8 cellular contexts compared by ENCODE assay signal in the genomic region with DNA sequence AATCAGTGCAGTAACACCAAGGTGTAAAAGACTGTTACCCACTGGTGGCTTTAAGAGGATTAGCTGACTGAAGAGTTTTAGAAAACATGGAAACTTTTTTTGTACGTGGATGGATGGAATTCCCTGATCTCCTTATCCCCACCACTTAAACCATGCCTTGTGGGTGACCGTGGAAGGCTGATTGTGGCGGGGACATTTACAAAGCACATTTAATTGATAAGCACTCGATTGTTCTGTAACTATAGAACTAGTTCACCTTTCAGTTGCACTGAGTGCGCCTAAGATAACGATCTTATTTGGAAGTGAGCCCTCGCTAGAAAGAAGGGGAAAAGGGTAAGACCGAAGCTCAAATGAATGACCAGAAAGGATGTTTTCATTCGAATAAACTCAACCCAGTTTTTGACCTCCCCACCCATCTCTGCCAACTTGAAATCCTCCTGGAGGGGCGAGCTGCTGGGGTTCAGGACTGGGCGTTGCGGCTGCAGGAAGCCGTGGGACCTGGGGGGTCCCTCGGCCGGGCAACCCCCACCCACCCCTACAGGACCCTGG. TPM values are rescaled to one million over a fixed set of nuclear protein-coding genes. Genes with fewer than 3 reads are reported as not detected.
DNase-seq lines count a peak whose midpoint lies in the region; ATAC-seq and TF ChIP-seq lines count a peak whose summit lies in the region.

No MANE protein-coding gene starts in this region.

- H3K27ac Mint-ChIP-seq in activated naive CD4-positive, alpha-beta T cell treated with anti-CD3 and anti-CD28 coated beads, Interleukin-2, amount 50 U/mL, for 72 hours, result peak overlapping the region; percentile 84 to 94
- peak overlapping the region; percentile 91 for H3K27ac Mint-ChIP-seq in stimulated activated memory B cell treated with anti-CD40 and anti-IgM and Interleukin-4, amounts not matched to agents 10 μg/mL and 1 μg/mL and 100 μg/mL, for 72 hours

- no peaks in the 10 kb centered on the region for H3K9me3 ChIP-seq in DOHH2 (ENCODE audit: control insufficient read depth, insufficient read depth, low read length)
- no peaks in the 10 kb centered on the region for H3K9me3 ChIP-seq in iPS-18c (ENCODE audit: control insufficient read depth, insufficient read depth, low read length)

- no peak for DNase-seq in activated naive CD4-positive, alpha-beta T cell treated with anti-CD3 and anti-CD28 coated beads, Interleukin-2, amount 50 U/mL, for 72 hours (ENCODE audit: low spot score in 2 of 2)
- no peak for DNase-seq in C1 segment of cervical spinal cord (lab: John Stamatoyannopoulos, UW)

- H3K36me3 ChIP-seq in DOHH2 (ENCODE audit: control insufficient read depth, low read length), result peaks cover 31% of the 10 kb centered on the region

- H3K27ac ChIP-seq in DOHH2 (ENCODE audit: low read depth, low read length), result peak overlapping the region; percentile 89

- H3K4me2 ChIP-seq in DOHH2 (ENCODE audit: low read length), result peak overlapping the region; percentile 78

- H3K27me3 Mint-ChIP-seq in stimulated activated memory B cell treated with anti-CD40 and anti-IgM and Interleukin-4, amounts not matched to agents 10 μg/mL and 1 μg/mL and 100 μg/mL, for 72 hours, result no peaks in the 10 kb centered on the region

- peak overlapping the region; percentile 85 for H3K4me3 Mint-ChIP-seq in stimulated activated memory B cell treated with anti-CD40 and anti-IgM and Interleukin-4, amounts not matched to agents 10 μg/mL and 1 μg/mL and 100 μg/mL, for 72 hours

- TF ChIP-seq RAD21 in Ishikawa (IDR thresholded peaks at IDR 0.05; ENCODE audit: low read depth), result no peak

- ATAC-seq in activated naive CD4-positive, alpha-beta T cell treated with anti-CD3 and anti-CD28 coated beads, Interleukin-2, amount 50 U/mL, for 72 hours, result peak; percentile 0 to 8
- no peak for ATAC-seq in stimulated activated memory B cell treated with anti-CD40 and anti-IgM and Interleukin-4, amounts not matched to agents 10 μg/mL and 1 μg/mL and 100 μg/mL, for 72 hours
- no peak for ATAC-seq in GM21717 (IDR thresholded peaks at IDR 0.05; ENCODE audit: unreplicated experiment)
- no peak for ATAC-seq in GM19455 (IDR thresholded peaks at IDR 0.05; ENCODE audit: unreplicated experiment)

- TF ChIP-seq EP300 in Ishikawa (IDR thresholded peaks at IDR 0.05; ENCODE audit: borderline replicate concordance), result no peak

- peaks cover 43% of the 10 kb centered on the region for H3K4me1 ChIP-seq in DOHH2 (ENCODE audit: control insufficient read depth, low read length)

- no peaks in the 10 kb centered on the region for H3K9me2 ChIP-seq in DOHH2 (replicated peaks; ENCODE audit: control insufficient read depth, low read length)

- peaks cover 14 to 22% of the 10 kb centered on the region in 2 donors for H3K36me3 Mint-ChIP-seq in activated naive CD4-positive, alpha-beta T cell treated with anti-CD3 and anti-CD28 coated beads, Interleukin-2, amount 50 U/mL, for 72 hours
- H3K36me3 Mint-ChIP-seq in stimulated activated memory B cell treated with anti-CD40 and anti-IgM and Interleukin-4, amounts not matched to agents 10 μg/mL and 1 μg/mL and 100 μg/mL, for 72 hours, result peaks cover 16% of the 10 kb centered on the region

- H3K4me3 ChIP-seq in DOHH2 (ENCODE audit: low read length) (peak overlapping the region; percentile 85), iPS-18c (ENCODE audit: insufficient read depth, low read depth, low read length) (peak overlapping the region; percentile 83)

- no peaks in the 10 kb centered on the region for H3K9me3 Mint-ChIP-seq in activated naive CD4-positive, alpha-beta T cell treated with anti-CD3 and anti-CD28 coated beads, Interleukin-2, amount 50 U/mL, for 72 hours
- no peaks in the 10 kb centered on the region for H3K9me3 Mint-ChIP-seq in stimulated activated memory B cell treated with anti-CD40 and anti-IgM and Interleukin-4, amounts not matched to agents 10 μg/mL and 1 μg/mL and 100 μg/mL, for 72 hours

- no peak for TF ChIP-seq CTCF in DOHH2 (IDR thresholded peaks at IDR 0.05; ENCODE audit: low read depth, low read length, poor library complexity, severe bottlenecking)

- peaks cover 31% of the 10 kb centered on the region for H3F3A ChIP-seq in DOHH2 (ENCODE audit: control insufficient read depth, insufficient read depth)

- H4K20me1 ChIP-seq in DOHH2 (ENCODE audit: control insufficient read depth, insufficient read depth, low read depth, low read length), result no peaks in the 10 kb centered on the region

- peaks cover 51% of the 10 kb centered on the region for H3K79me2 ChIP-seq in DOHH2 (ENCODE audit: control insufficient read depth, low read length)

- H3K4me1 Mint-ChIP-seq in stimulated activated memory B cell treated with anti-CD40 and anti-IgM and Interleukin-4, amounts not matched to agents 10 μg/mL and 1 μg/mL and 100 μg/mL, for 72 hours, result peaks cover 28% of the 10 kb centered on the region

- H3K27me3 ChIP-seq in DOHH2 (ENCODE audit: control insufficient read depth, low read length), result no peaks in the 10 kb centered on the region

TF ChIP-seq in Ishikawa, 13 proteins besides CTCF, POLR2A, EP300 and RAD21:
- TF ChIP-seq EGR1 (IDR thresholded peaks at IDR 0.05) (peak; percentile 94; the same call in 1 of the 2 replicates), ZBTB7A (IDR thresholded peaks at IDR 0.05; ENCODE audit: low read depth) (no peak; the same call in none of the 2 replicates), FOXM1 (IDR thresholded peaks at IDR 0.05; ENCODE audit: borderline replicate concordance, low read depth) (peak; percentile 70)

RNA-seq across cellular contexts. Expression of gene RASSF3, which starts 0.7 kb away (rescaled TPM):
- 10 to 100 TPM; 23.4 to 36.0 TPM for total RNA-seq in activated naive CD4-positive, alpha-beta T cell treated with anti-CD3 and anti-CD28 coated beads, Interleukin-2, amount 50 U/mL, for 72 hours

Comparison
In these comparisons a context has a peak if more than half of its experiments do, and no peak if none do; other contexts are left out.
1. ATAC-seq: peak in activated naive CD4-positive, alpha-beta T cell treated with anti-CD3 and anti-CD28 coated beads, Interleukin-2, amount 50 U/mL, for 72 hours (2 of 2); none in stimulated activated memory B cell treated with anti-CD40 and anti-IgM and Interleukin-4, amounts not matched to agents 10 μg/mL and 1 μg/mL and 100 μg/mL, for 72 hours (single experiment), GM21717 (single experiment) and GM19455 (single experiment).